In genomic region chr13:100721885-100722512, GRCh38 we compare ENCODE assay signal across 8 cellular contexts. TPM values are rescaled to one million over a fixed set of nuclear protein-coding genes. Genes with fewer than 3 reads are reported as not detected.
DNase-seq lines count a peak whose midpoint lies in the region; ATAC-seq and TF ChIP-seq lines count a peak whose summit lies in the region.

No MANE protein-coding gene starts in this region.

- H3K9me3 ChIP-seq in NT2/D1 (ENCODE audit: insufficient read depth, low read length): no peaks in the 10 kb centered on the region; the same call in 1 of the 2 replicates

- no peak overlapping the region for H3K9ac ChIP-seq in NT2/D1 (ENCODE audit: insufficient read length, low read depth)

- H3K36me3 ChIP-seq in NT2/D1 (ENCODE audit: insufficient read depth, insufficient read length, low read length): no peaks in the 10 kb centered on the region

- peak; percentile 78 for TF ChIP-seq CTCF in fibroblast of the aortic adventitia (IDR thresholded peaks at IDR 0.05; ENCODE audit: insufficient read depth, low read length)

- ATAC-seq in GM18511 (IDR thresholded peaks at IDR 0.05; ENCODE audit: unreplicated experiment) (peak; percentile 88), HG03175 (IDR thresholded peaks at IDR 0.05; ENCODE audit: unreplicated experiment) (peak; percentile 82), GM21737 (IDR thresholded peaks at IDR 0.05; ENCODE audit: unreplicated experiment) (no peak)

- no peaks in the 10 kb centered on the region for H3K4me1 ChIP-seq in NT2/D1 (ENCODE audit: insufficient read depth, insufficient read length)

- H3K27me3 ChIP-seq in NT2/D1 (ENCODE audit: insufficient read depth, insufficient read length): no peaks in the 10 kb centered on the region

- peak; percentile 72 for DNase-seq in AG20443 (ENCODE audit: low spot score)
- DNase-seq in NT2/D1 (ENCODE audit: low read depth, low spot score): peak; percentile 40
- peak; percentile 27 for DNase-seq in activated T-cell treated with anti-CD3 and anti-CD28 coated beads for 48 hours (ENCODE audit: low read depth)
- DNase-seq in fibroblast of the aortic adventitia (ENCODE audit: low read depth): peak; percentile 73
- peak; percentile 75 for DNase-seq in pons (ENCODE audit: low spot score)

- no peak overlapping the region for H3K4me3 ChIP-seq in NT2/D1 (ENCODE audit: insufficient read length, low read depth)
- no peak overlapping the region for H3K4me3 ChIP-seq in fibroblast of the aortic adventitia (ENCODE audit: low read depth, low read length)

RNA-seq across cellular contexts. Expression of gene TMTC4, which starts 47.4 kb away (rescaled TPM):
- total RNA-seq in fibroblast of the aortic adventitia (ENCODE audit: low replicate concordance): 19.5 and 23.3 TPM in 2 replicates
